ENCODE assay signal across 10 cellular contexts in genomic region chr3:48656841-48657281, GRCh38. TPM values are rescaled to one million over a fixed set of nuclear protein-coding genes. Genes with fewer than 3 reads are reported as not detected.
DNase-seq lines count a peak whose midpoint lies in the region; ATAC-seq and TF ChIP-seq lines count a peak whose summit lies in the region.
"Had no signal": no experiment of that assay in that cellular context is flagged by ENCODE, and none has a peak within 500 bp of the region (broad histone marks: within the 10 kb centered on the region; RNA-seq: fewer than 3 reads in every experiment).

No MANE protein-coding gene starts in this region.

- no peaks in the 10 kb centered on the region for H4K20me1 ChIP-seq in GM23248 (ENCODE audit: insufficient read depth)

- no peaks in the 10 kb centered on the region for H3K36me3 ChIP-seq in GM23248 (ENCODE audit: low read depth)
- H3K36me3 ChIP-seq in gastroesophageal sphincter, result no peaks in the 10 kb centered on the region

- no peaks in the 10 kb centered on the region for H3F3A ChIP-seq in GM23248 (ENCODE audit: insufficient read depth)

- H3K9me2 ChIP-seq in GM23248 (ENCODE audit: insufficient read depth), result no peaks in the 10 kb centered on the region

- H3K4me1 ChIP-seq in GM23248 (ENCODE audit: insufficient read depth) (no peaks in the 10 kb centered on the region), gastroesophageal sphincter (peaks cover 0 to 30% (median 12%) of the 10 kb centered on the region in 3 donors)

- DNase-seq in GM23248, result no peak
- peak; percentile 20 for DNase-seq in activated CD4-positive, alpha-beta T cell treated with anti-CD3 and anti-CD28 coated beads, Interleukin-2, amount 50 U/mL, for 1 hour
- DNase-seq in stimulated activated CD4-positive, alpha-beta T cell treated with anti-CD3 and anti-CD28 coated beads, Interleukin-4, amount 100 ng/mL, for 1 hour, result peak; percentile 34
- no peak for DNase-seq in COR-L47 (lab: John Stamatoyannopoulos, UW)
- DNase-seq in Ammon's horn (ENCODE audit: low spot score), result no peak
- no peak for DNase-seq in C1 segment of cervical spinal cord (lab: John Stamatoyannopoulos, UW)
- no peak for DNase-seq in UCSD-AML1 (lab: John Stamatoyannopoulos, UW; ENCODE audit: unreplicated experiment)
- DNase-seq: NCI-H1417 had no signal

- H3K27ac ChIP-seq in GM23248, result no peak overlapping the region
- peak overlapping the region in 3 of 4 donors; percentile 80 to 88 (median 82) for H3K27ac ChIP-seq in gastroesophageal sphincter

- H3K9ac ChIP-seq in GM23248, result no peak overlapping the region

- no peak for TF ChIP-seq EP300 in gastroesophageal sphincter (IDR thresholded peaks at IDR 0.05)

- TF ChIP-seq CTCF in gastroesophageal sphincter (IDR thresholded peaks at IDR 0.05), result no peak

- peak overlapping the region; percentile 34; the same call in 1 of the 2 replicates for H2AFZ ChIP-seq in GM23248

- H3K79me2 ChIP-seq in GM23248 (ENCODE audit: insufficient read depth), result no peaks in the 10 kb centered on the region

- H3K4me3 ChIP-seq in GM23248, result 0 out of 2 replicates have a peak overlapping the region, but pooled peaks have one; percentile 58
- H3K4me3 ChIP-seq in gastroesophageal sphincter, result peak overlapping the region; percentile 39 to 70

- 80 to 85% methylated on average over 35 to 44 of the region's 45 CpGs for WGBS in GM23248 (ENCODE audit: low coverage in 1 of 2, low lambda C conversion rate in 2 of 2, missing lambda C conversion rate in 2 of 2), 2 experiments
- no CpG with 5 or more reads among the region's 45 CpGs for WGBS in gastroesophageal sphincter (ENCODE audit: low coverage in 1 of 2), 2 donors

- in situ Hi-C loops in GM23248 (cut with MboI), result no loop called here

- H3K9me3 ChIP-seq in GM23248 (ENCODE audit: low read depth) (no peaks in the 10 kb centered on the region), gastroesophageal sphincter (no peaks in the 10 kb centered on the region)

- no peak for ATAC-seq in gastroesophageal sphincter

- no peak for TF ChIP-seq POLR2A in gastroesophageal sphincter (IDR thresholded peaks at IDR 0.05)

- peak overlapping the region; percentile 16 for H3K4me2 ChIP-seq in GM23248 (ENCODE audit: unreplicated experiment)

- H3K27me3 ChIP-seq in GM23248 (replicated peaks; ENCODE audit: insufficient read depth) (no peaks in the 10 kb centered on the region), gastroesophageal sphincter (peaks cover 35% of the 10 kb centered on the region)

RNA-seq across cellular contexts. Expression of gene CELSR3, which starts 5.8 kb away (rescaled TPM):
- 1.4 TPM in 2 replicates for total RNA-seq in GM23248 (2014; rRNA removed; shearing (Covaris generic))
- 0.30 and 0.40 TPM in 2 replicates for polyA plus RNA-seq in GM23248 (2016; fragmentation: Nextera tagmentation; extraction: Ambion mirVana)
- 1 to 10 TPM in 1 of 4 donors, under 1 TPM in 3; 0.40 to 1.0 (median 0.66) TPM for total RNA-seq in gastroesophageal sphincter

RNA-seq across cellular contexts. Expression of gene SLC26A6, which starts 21.6 kb away (rescaled TPM):
- 21.1 and 28.3 TPM in 2 replicates for total RNA-seq in GM23248 (2014; rRNA removed; shearing (Covaris generic))
- 11.2 and 13.4 TPM in 2 replicates for polyA plus RNA-seq in GM23248 (2016; fragmentation: Nextera tagmentation; extraction: Ambion mirVana)
- total RNA-seq in gastroesophageal sphincter, result 10 to 100 TPM in 2 of 4 donors, 1 to 10 TPM in 2; 7.4 to 21.8 (median 10.7) TPM

RNA-seq across cellular contexts. Expression of gene NCKIPSD, which starts 28.9 kb away (rescaled TPM):
- 32.5 and 39.3 TPM in 2 replicates for total RNA-seq in GM23248 (2014; rRNA removed; shearing (Covaris generic))
- polyA plus RNA-seq in GM23248 (2016; fragmentation: Nextera tagmentation; extraction: Ambion mirVana), result 20.6 and 21.7 TPM in 2 replicates
- total RNA-seq in gastroesophageal sphincter, result 10 to 100 TPM; 19.0 to 32.5 (median 21.1) TPM

RNA-seq across cellular contexts. Expression of gene TMEM89, which starts 35.3 kb away (rescaled TPM):
- not detected in 2 replicates for total RNA-seq in GM23248 (2014; rRNA removed; shearing (Covaris generic))
- polyA plus RNA-seq in GM23248 (2016; fragmentation: Nextera tagmentation; extraction: Ambion mirVana), result not detected in 2 replicates
- total RNA-seq in gastroesophageal sphincter, result not detected
- total RNA-seq: pulmonary artery endothelial cell had no signal

RNA-seq across cellular contexts. Expression of gene UQCRC1, which starts 47.4 kb away (rescaled TPM):
- total RNA-seq in GM23248 (2014; rRNA removed; shearing (Covaris generic)), result 285 and 490 TPM in 2 replicates
- 252 and 279 TPM in 2 replicates for polyA plus RNA-seq in GM23248 (2016; fragmentation: Nextera tagmentation; extraction: Ambion mirVana)
- 100 to 1,000 TPM; 195 to 346 (median 302) TPM for total RNA-seq in gastroesophageal sphincter

Comparison
In these comparisons a context has a peak if more than half of its experiments do, and no peak if none do; other contexts are left out.
1. DNase-seq: peak in activated CD4-positive, alpha-beta T cell treated with anti-CD3 and anti-CD28 coated beads, Interleukin-2, amount 50 U/mL, for 1 hour (single experiment) and stimulated activated CD4-positive, alpha-beta T cell treated with anti-CD3 and anti-CD28 coated beads, Interleukin-4, amount 100 ng/mL, for 1 hour (single experiment); none in GM23248 (single experiment), COR-L47 (single experiment), Ammon's horn (single experiment), C1 segment of cervical spinal cord (0 of 14) and UCSD-AML1 (single experiment).